ENCODE assay signal across 8 cellular contexts in the genomic region with DNA sequence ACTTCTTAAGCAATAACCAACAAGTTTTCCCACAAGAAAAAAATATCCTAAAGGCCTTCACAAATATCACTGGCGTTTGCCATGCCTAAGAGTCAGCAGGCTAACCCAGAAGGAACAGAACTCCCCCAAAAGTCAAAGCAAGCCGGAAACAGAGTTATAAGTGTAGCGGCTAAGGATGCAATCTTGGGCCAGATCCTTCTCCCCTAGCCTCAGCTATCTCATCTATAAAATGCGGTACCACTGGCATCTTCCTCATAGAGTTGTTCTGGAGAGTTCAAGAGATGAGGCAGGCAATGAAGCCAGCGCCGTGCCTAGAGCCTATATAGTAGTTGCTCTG. TPM values are rescaled to one million over a fixed set of nuclear protein-coding genes. Genes with fewer than 3 reads are reported as not detected.
DNase-seq lines count a peak whose midpoint lies in the region; ATAC-seq and TF ChIP-seq lines count a peak whose summit lies in the region.

No MANE protein-coding gene starts in this region.

- H3K27ac ChIP-seq in HUES48 (ENCODE audit: low read depth, low read length) = no peak overlapping the region

- H3K4me3 ChIP-seq in AG04449 (ENCODE audit: low read depth, low read length) = peak overlapping the region; percentile 68
- peak overlapping the region; percentile 89 for H3K4me3 ChIP-seq in HUES48 (ENCODE audit: low read depth, low read length)
- peak overlapping the region; percentile 76 to 91 for H3K4me3 ChIP-seq in cardiac fibroblast (replicated peaks in 1 of 2; ENCODE audit: low read depth in 2 of 2, low read length in 2 of 2)
- H3K4me3 ChIP-seq in mucosa of stomach (ENCODE audit: low read length) = peak overlapping the region; percentile 89

- H3K9ac ChIP-seq in HUES48 (ENCODE audit: low read depth, low read length) (peak overlapping the region; percentile 71), mucosa of stomach (ENCODE audit: low read length) (peak overlapping the region; percentile 69)

- peaks cover 27% of the 10 kb centered on the region for H3K36me3 ChIP-seq in HUES48 (ENCODE audit: control insufficient read depth, insufficient read depth, low read length)
- H3K36me3 ChIP-seq in mucosa of stomach (ENCODE audit: control insufficient read depth, insufficient read depth, low read length) = peaks cover 7% of the 10 kb centered on the region

- POLR2A ChIA-PET in AG04449 (lab: Yijun Ruan, JAX) = no interaction called here

- peaks cover 6% of the 10 kb centered on the region for H3K4me1 ChIP-seq in HUES48 (ENCODE audit: control insufficient read depth, insufficient read depth, low read length)
- H3K4me1 ChIP-seq in mucosa of stomach (ENCODE audit: control insufficient read depth, insufficient read depth, low read length) = peaks cover 19% of the 10 kb centered on the region

- ATAC-seq in left lobe of liver (no peak), HG02610 (IDR thresholded peaks at IDR 0.05; ENCODE audit: unreplicated experiment) (no peak)

- H3K9me3 ChIP-seq in HUES48 (ENCODE audit: control insufficient read depth, insufficient read depth, low read length) = no peaks in the 10 kb centered on the region
- H3K9me3 ChIP-seq in mucosa of stomach (ENCODE audit: control insufficient read depth, low read length) = no peaks in the 10 kb centered on the region

- no peak for TF ChIP-seq CTCF in AG04449 (IDR thresholded peaks at IDR 0.05; ENCODE audit: insufficient read depth, low read length, missing control alignments)
- TF ChIP-seq CTCF in cardiac fibroblast (IDR thresholded peaks at IDR 0.05; ENCODE audit: low read depth, low read length) = no peak

- no peak for DNase-seq in AG04449 (ENCODE audit: low read depth, low spot score)
- no peak for DNase-seq in cardiac fibroblast (ENCODE audit: low read depth in 2 of 2)
- DNase-seq in left lobe of liver (ENCODE audit: low spot score) = no peak
- DNase-seq in NCI-H1930 (lab: John Stamatoyannopoulos, UW) = no peak
- no peak for DNase-seq in NCI-H187 treated with DMSO at 0.1 percent for 48 hours (lab: John Stamatoyannopoulos, UW)

- CTCF ChIA-PET in AG04449 (lab: Yijun Ruan, JAX) = interaction anchor here (1.2 to 14.3 kb wide), 3 partner anchors 16 to 179 kb away, joined by 4 to 149 read pairs (median 10); no protein-coding TSS in a partner anchor

- H3K27me3 ChIP-seq in HUES48 (ENCODE audit: control insufficient read depth, insufficient read depth, low read length) (no peaks in the 10 kb centered on the region), mucosa of stomach (ENCODE audit: control insufficient read depth, insufficient read depth, low read length) (no peaks in the 10 kb centered on the region)

RNA-seq across cellular contexts. Expression of a gene that starts 0.6 kb away (rescaled TPM):
- 12.4 TPM for total RNA-seq in left lobe of liver

RNA-seq across cellular contexts. Expression of a gene that starts 6.4 kb away (rescaled TPM):
- total RNA-seq in left lobe of liver = 0.40 TPM

RNA-seq across cellular contexts. Expression of a gene that starts 20.2 kb away (rescaled TPM):
- total RNA-seq in left lobe of liver = 5.9 TPM

RNA-seq across cellular contexts. Expression of a gene that starts 37.6 kb away (rescaled TPM):
- 35.2 TPM for total RNA-seq in left lobe of liver

RNA-seq across cellular contexts. Expression of a gene that starts 43.8 kb away (rescaled TPM):
- total RNA-seq in left lobe of liver = 42.5 TPM
